Comparison of ENCODE assay signal across 8 cellular contexts in genomic region chr6:108114861-108115597, GRCh38. TPM values are rescaled to one million over a fixed set of nuclear protein-coding genes. Genes with fewer than 3 reads are reported as not detected.
DNase-seq lines count a peak whose midpoint lies in the region; ATAC-seq, FAIRE-seq and TF ChIP-seq lines count a peak whose summit lies in the region.

No MANE protein-coding gene starts in this region.

- peak; percentile 26 for ATAC-seq in esophagus mucosa
- ATAC-seq in naive B cell (ENCODE audit: low read depth in 2 of 2): peak in 1 of 2 donors; percentile 22

- peaks cover 42% of the 10 kb centered on the region for H3K27me3 ChIP-seq in HL-60 (ENCODE audit: insufficient read depth, poor library complexity, severe bottlenecking)

- H3K27ac ChIP-seq in HL-60 (replicated peaks) (no peak overlapping the region), VCaP (peak overlapping the region; percentile 72)

- peaks cover 4 to 8% of the 10 kb centered on the region in 2 donors for H3K36me3 Mint-ChIP-seq in naive B cell

- H3K9me3 Mint-ChIP-seq in naive B cell: peaks cover 0 to 4% (median 0%) of the 10 kb centered on the region in 7 donors

- no peak for TF ChIP-seq POLR2A in GM12892 (IDR thresholded peaks at IDR 0.05; ENCODE audit: low read depth, low read length)

- peak overlapping the region in 5 of 6 donors; percentile 19 to 93 (median 58) for H3K27ac Mint-ChIP-seq in naive B cell

- peaks cover 68 to 88% (median 83%) of the 10 kb centered on the region in 3 donors for H3K27me3 Mint-ChIP-seq in naive B cell

- H3K4me3 ChIP-seq in AG09309 (ENCODE audit: control insufficient read depth, low read depth, low read length) (peak overlapping the region; percentile 47), HL-60 (replicated peaks; ENCODE audit: insufficient read depth, low read length) (peak overlapping the region; percentile 42)

- FAIRE-seq in GM12892 (lab: Jason Lieb, UNC): no peak

- H3K4me3 Mint-ChIP-seq in naive B cell: peak overlapping the region; percentile 80 to 96 (median 88)

- DNase-seq in AG09309 (ENCODE audit: low read depth) (no peak), HL-60 (ENCODE audit: low read depth in 1 of 2, low spot score in 1 of 2) (peak; percentile 61 to 86), naive B cell (peak; percentile 32), hippocampal formation (lab: John Stamatoyannopoulos, UW) (no peak), A172 (ENCODE audit: low spot score) (no peak), GM12892 (ENCODE audit: insufficient read length) (no peak)

- no peak for TF ChIP-seq CTCF in AG09309 (IDR thresholded peaks at IDR 0.05; ENCODE audit: control insufficient read depth, insufficient read depth, low read depth, low read length, missing control alignments)
- no peak for TF ChIP-seq CTCF in HL-60 (IDR thresholded peaks at IDR 0.05; ENCODE audit: insufficient read depth, low read length)
- TF ChIP-seq CTCF in VCaP (conservative IDR thresholded peaks at IDR 0.05): peak; percentile 29

- peaks cover 42 to 57% (median 52%) of the 10 kb centered on the region in 3 donors for H3K4me1 Mint-ChIP-seq in naive B cell

RNA-seq across cellular contexts. Expression of gene OSTM1, which starts 40.5 kb away (rescaled TPM):
- total RNA-seq in esophagus mucosa: 12.8 TPM
- polyA plus RNA-seq in naive B cell (ENCODE audit: low read depth in 6 of 6): 10 to 100 TPM; 22.3 to 35.6 (median 32.8) TPM
- total RNA-seq in A172 (2014; rRNA removed; shearing (Covaris generic)): 66.4 and 70.3 TPM in 2 replicates
- 10.3 TPM for polyA plus RNA-seq in GM12892 (2012; ENCODE audit: missing spikeins)

RNA-seq across cellular contexts. Expression of gene NR2E1, which starts 50.8 kb away (rescaled TPM):
- 0.08 TPM for total RNA-seq in esophagus mucosa
- not detected for polyA plus RNA-seq in naive B cell (ENCODE audit: low read depth in 6 of 6)
- 0.05 TPM in 1 of 2 replicates, not detected in the other for total RNA-seq in A172 (2014; rRNA removed; shearing (Covaris generic))
- polyA plus RNA-seq in GM12892 (2012; ENCODE audit: missing spikeins): not detected

Comparison
In these comparisons a context has a peak if more than half of its experiments do, and no peak if none do; other contexts are left out.
1. DNase-seq: peak in HL-60 (2 of 2) and naive B cell (single experiment); none in AG09309 (single experiment), hippocampal formation (0 of 2), A172 (single experiment) and GM12892 (single experiment).